17 cellular contexts compared by ENCODE assay signal in genomic region chr1:192005976-192006375, GRCh38.
DNase-seq lines count a peak whose midpoint lies in the region; ATAC-seq and TF ChIP-seq lines count a peak whose summit lies in the region.
"Had no signal": no experiment of that assay in that cellular context is flagged by ENCODE, and none has a peak within 500 bp of the region (broad histone marks: within the 10 kb centered on the region; RNA-seq: fewer than 3 reads in every experiment).

No MANE protein-coding gene starts in this region.

- H3K4me2 ChIP-seq in Loucy (ENCODE audit: low read depth, low read length, poor library complexity, severe bottlenecking), result peak overlapping the region; percentile 21
- H3K4me2 ChIP-seq: SK-N-SH had no signal

- H3K4me1 ChIP-seq in Loucy (ENCODE audit: insufficient read depth, low read length, poor library complexity, severe bottlenecking) (peaks cover 14% of the 10 kb centered on the region), Peyer's patch (no peaks in the 10 kb centered on the region)

- H4K20me1 ChIP-seq in Loucy (ENCODE audit: insufficient read depth, low read length, poor library complexity, severe bottlenecking), result no peaks in the 10 kb centered on the region

- H3K27me3 ChIP-seq in Loucy (ENCODE audit: insufficient read depth, low read length, poor library complexity, severe bottlenecking) (no peaks in the 10 kb centered on the region), Peyer's patch (no peaks in the 10 kb centered on the region)

- no peak for TF ChIP-seq CTCF in Loucy (conservative IDR thresholded peaks at IDR 0.05; ENCODE audit: low read length)
- TF ChIP-seq CTCF in Peyer's patch (IDR thresholded peaks at IDR 0.05), result no peak
- no peak for TF ChIP-seq CTCF in omental fat pad (IDR thresholded peaks at IDR 0.05)

- H3K27ac ChIP-seq in SK-N-MC (peak overlapping the region; percentile 98), Peyer's patch (no peak overlapping the region)
- H3K27ac ChIP-seq: RWPE1 had no signal

- H3K9me3 ChIP-seq in Loucy (ENCODE audit: insufficient read depth, low read depth, low read length) (no peaks in the 10 kb centered on the region), SK-N-MC (ENCODE audit: low read depth, low read length) (peaks cover 4% of the 10 kb centered on the region; the same call in 1 of the 2 replicates), Peyer's patch (no peaks in the 10 kb centered on the region)
- H3K9me3 ChIP-seq: SK-N-SH had no signal

- no peak overlapping the region for H3K4me3 ChIP-seq in Loucy (ENCODE audit: low read length, poor library complexity, severe bottlenecking)
- H3K4me3 ChIP-seq in SK-N-MC, result no peak overlapping the region
- H3K4me3 ChIP-seq in Peyer's patch, result no peak overlapping the region

- ATAC-seq in GM19351 (IDR thresholded peaks at IDR 0.05; ENCODE audit: unreplicated experiment) (no peak), omental fat pad (ENCODE audit: low FRiP score) (no peak)
- ATAC-seq: HCT116 had no signal

- H3K36me3 ChIP-seq in Loucy (ENCODE audit: insufficient read depth, low read length) (no peaks in the 10 kb centered on the region), SK-N-MC (ENCODE audit: insufficient read depth, low read length) (peaks cover 24% of the 10 kb centered on the region), Peyer's patch (no peaks in the 10 kb centered on the region)

- no peaks in the 10 kb centered on the region for H3K79me2 ChIP-seq in Loucy (ENCODE audit: insufficient read depth, low read length)

- H3K9ac ChIP-seq in Loucy (ENCODE audit: low read depth, low read length, poor library complexity, severe bottlenecking) (no peak overlapping the region), SK-N-MC (ENCODE audit: insufficient read length) (no peak overlapping the region)
- H3K9ac ChIP-seq: SK-N-SH had no signal

- H2AFZ ChIP-seq in Loucy (ENCODE audit: low read length), result peak overlapping the region; percentile 43; the same call in 1 of the 2 replicates

- no peak for TF ChIP-seq POLR2A in Peyer's patch (IDR thresholded peaks at IDR 0.05)

- DNase-seq in NCI-H748 (lab: John Stamatoyannopoulos, UW; ENCODE audit: unreplicated experiment), result peak; percentile 3
- no peak for DNase-seq in NCI-H748 treated with DMSO at 0.1 percent for 48 hours (lab: John Stamatoyannopoulos, UW)
- DNase-seq in SK-N-MC (ENCODE audit: low read depth, low spot score), result no peak
- DNase-seq in myocyte (ENCODE audit: low read depth), result peak; percentile 9
- DNase-seq in Peyer's patch, result no peak
- DNase-seq in omental fat pad (ENCODE audit: low spot score), result no peak
- DNase-seq: CD4-positive, CD25-positive, alpha-beta regulatory T cell; NCI-H1417 treated with DMSO at 0.1 percent for 48 hours; NCI-H187; NCI-H345; NCI-H524; SHP77 treated with DMSO at 0.1 percent for 48 hours; SK-N-SH had no signal

- H3K9me2 ChIP-seq in Loucy (replicated peaks; ENCODE audit: low read depth, low read length), result no peaks in the 10 kb centered on the region
- H3K9me2 ChIP-seq: SK-N-SH had no signal

- H3F3A ChIP-seq in Loucy (ENCODE audit: low read depth), result no peaks in the 10 kb centered on the region; the same call in 1 of the 2 replicates

Comparison
In these comparisons a context has a peak if more than half of its experiments do, and no peak if none do; other contexts are left out.
1. DNase-seq: peak in NCI-H748 (single experiment) and myocyte (single experiment); none in NCI-H748 treated with DMSO at 0.1 percent for 48 hours (single experiment), SK-N-MC (single experiment), Peyer's patch (0 of 3) and omental fat pad (single experiment).